16 cellular contexts compared by ENCODE assay signal in the genomic region with DNA sequence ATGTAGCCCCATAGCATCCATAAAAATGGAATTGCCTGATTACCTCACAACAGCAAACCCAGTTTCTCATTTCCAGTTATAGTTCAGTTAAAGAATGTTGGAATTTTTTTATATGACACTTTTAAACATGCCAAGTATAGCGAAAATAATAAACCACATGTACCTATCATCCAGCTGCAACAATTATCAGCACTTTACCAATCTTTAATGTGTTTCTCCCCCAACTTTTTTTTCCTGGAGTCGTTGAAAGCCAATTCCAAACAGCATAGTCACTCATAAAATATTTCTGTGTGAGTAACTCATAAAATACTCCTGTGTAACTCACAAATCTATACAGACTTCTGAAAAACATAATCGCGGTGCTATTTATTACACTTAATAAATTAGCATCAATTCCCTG. TPM values are rescaled to one million over a fixed set of nuclear protein-coding genes. Genes with fewer than 3 reads are reported as not detected.
DNase-seq lines count a peak whose midpoint lies in the region; ATAC-seq and TF ChIP-seq lines count a peak whose summit lies in the region.
"Had no signal": no experiment of that assay in that cellular context is flagged by ENCODE, and none has a peak within 500 bp of the region (broad histone marks: within the 10 kb centered on the region; RNA-seq: fewer than 3 reads in every experiment).

No MANE protein-coding gene starts in this region.

- no peak for TF ChIP-seq CTCF in epithelial cell of esophagus (IDR thresholded peaks at IDR 0.05; ENCODE audit: insufficient read depth, low read depth, low read length, missing control alignments)

- no peak overlapping the region for H3K4me3 ChIP-seq in epithelial cell of esophagus (ENCODE audit: low read length)
- H3K4me3 ChIP-seq: ascending aorta had no signal

- no peak for ATAC-seq in HG03280 (IDR thresholded peaks at IDR 0.05; ENCODE audit: unreplicated experiment)

- DNase-seq in AG20443 (ENCODE audit: low spot score), result peak; percentile 25
- peak; percentile 72 for DNase-seq in M059J (ENCODE audit: low read depth)
- DNase-seq in epithelial cell of esophagus (ENCODE audit: low read depth), result peak; percentile 15
- peak; percentile 45 for DNase-seq in non-pigmented ciliary epithelial cell (ENCODE audit: low read depth)
- DNase-seq in HuH-7 (ENCODE audit: low spot score), result no peak
- no peak for DNase-seq in NCI-H345 treated with DMSO at 0.1 percent for 48 hours (lab: John Stamatoyannopoulos, UW; ENCODE audit: unreplicated experiment)
- no peak for DNase-seq in 8988T
- DNase-seq: activated CD4-positive, alpha-beta T cell treated with anti-CD3 and anti-CD28 coated beads for 48 hours; activated T-cell treated with anti-CD3 and anti-CD28 coated beads, Interleukin-2, amount 50 U/mL, for 24 hours; islet precursor cell; KG1; NCI-H774; retina; stimulated activated CD4-positive, alpha-beta T cell treated with anti-CD3 and anti-CD28 coated beads, Interleukin-4, amount 100 ng/mL, for 24 hours had no signal

RNA-seq across cellular contexts. Expression of a gene that starts 38.1 kb away (rescaled TPM):
- 73.1 and 110 TPM in 2 replicates for total RNA-seq in M059J (2014; rRNA removed; shearing (Covaris generic))

Comparison
In these comparisons a context has a peak if more than half of its experiments do, and no peak if none do; other contexts are left out.
1. DNase-seq: peak in AG20443 (single experiment), M059J (single experiment), epithelial cell of esophagus (single experiment) and non-pigmented ciliary epithelial cell (single experiment); none in HuH-7 (single experiment), NCI-H345 treated with DMSO at 0.1 percent for 48 hours (single experiment) and 8988T (single experiment).